1 cellular context compared by ENCODE assay signal in the genomic region with DNA sequence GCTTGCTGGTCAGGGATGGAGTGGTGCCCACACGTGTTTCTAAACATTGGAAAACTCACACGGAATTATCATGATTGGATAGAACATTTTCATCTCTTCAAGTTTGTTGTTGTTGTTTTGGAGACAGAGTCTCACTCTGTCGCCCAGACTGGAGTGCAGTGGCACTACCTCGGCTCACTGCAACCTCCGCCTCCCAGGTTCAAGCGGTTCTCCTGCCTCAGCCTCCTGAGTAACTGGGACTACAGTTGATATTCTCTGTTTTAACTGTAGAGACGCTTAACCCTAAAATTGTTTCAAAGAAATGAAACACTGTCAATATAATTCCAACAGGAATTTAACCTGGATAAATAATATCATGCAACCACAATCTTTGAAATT.
TF ChIP-seq lines count a peak whose summit lies in the region.

No MANE protein-coding gene starts in this region.

TF ChIP-seq in HCT116, 20 proteins besides CTCF, POLR2A, EP300 and RAD21:
- 0 out of 2 replicates have a peak, but pooled peaks have one; percentile 6 for TF ChIP-seq SIN3A (IDR thresholded peaks at IDR 0.05; ENCODE audit: low read depth)
